ENCODE assay signal across 27 cellular contexts in the genomic region with DNA sequence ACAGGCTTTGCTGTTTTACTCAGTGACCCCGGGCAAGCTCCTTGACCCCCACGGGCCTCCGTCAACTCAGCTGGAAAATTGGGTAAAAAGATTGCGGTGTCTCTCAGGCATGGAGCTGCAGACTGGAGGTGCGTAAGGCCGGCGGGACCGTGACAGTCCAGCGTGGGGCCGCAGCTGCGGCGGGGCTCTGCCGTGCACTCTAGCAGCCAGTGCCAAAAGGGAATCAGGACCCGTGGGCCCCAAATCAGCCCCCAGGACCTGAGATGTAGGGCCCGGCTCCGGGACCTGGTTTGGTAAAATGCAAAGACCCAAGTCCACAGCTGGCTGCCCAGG.
"Had no signal": no experiment of that assay in that cellular context is flagged by ENCODE, and none has a peak within 500 bp of the region (broad histone marks: within the 10 kb centered on the region; RNA-seq: fewer than 3 reads in every experiment).

No MANE protein-coding gene starts in this region.

- H3K4me1 ChIP-seq: prostate gland, right lobe of liver, vagina had no signal

- H2AFZ ChIP-seq: hepatocyte had no signal

- ATAC-seq: heart right ventricle; natural killer cell; pancreas; right lobe of liver; stimulated activated memory B cell treated with anti-CD40 and anti-IgM and Interleukin-4, amounts not matched to agents 10 μg/mL and 1 μg/mL and 100 μg/mL, for 72 hours; stimulated activated naive CD8-positive, alpha-beta T cell treated with anti-CD3 and anti-CD28 coated beads, Interleukin-15, amount 100 ng/mL, for 72 hours had no signal

- H3K4me3 ChIP-seq: heart right ventricle, hepatocyte, left ventricle myocardium inferior, lung, pancreas, prostate gland, right lobe of liver, smooth muscle cell, testis, thyroid gland, transverse colon, upper lobe of left lung, vagina had no signal

- H3K4me2 ChIP-seq: smooth muscle cell had no signal

- H3K27ac ChIP-seq: heart right ventricle, hepatocyte, left ventricle myocardium inferior, pancreas, prostate gland, right lobe of liver, testis, thyroid gland, transverse colon, upper lobe of left lung, vagina had no signal

- H3K36me3 ChIP-seq: heart right ventricle, left ventricle myocardium inferior, pancreas, prostate gland, right lobe of liver, thyroid gland, transverse colon, upper lobe of left lung, vagina had no signal

- H3K27me3 ChIP-seq: hepatocyte, pancreas, right lobe of liver, testis, thyroid gland, upper lobe of left lung, vagina had no signal

- H3K9me3 Mint-ChIP-seq: mesothelial cell of epicardium; naive B cell; natural killer cell; stimulated activated memory B cell treated with anti-CD40 and anti-IgM and Interleukin-4, amounts not matched to agents 10 μg/mL and 1 μg/mL and 100 μg/mL, for 72 hours; stimulated activated naive CD8-positive, alpha-beta T cell treated with anti-CD3 and anti-CD28 coated beads, Interleukin-15, amount 100 ng/mL, for 72 hours had no signal

- H3K36me3 Mint-ChIP-seq: mesothelial cell of epicardium; naive B cell; natural killer cell; stimulated activated memory B cell treated with anti-CD40 and anti-IgM and Interleukin-4, amounts not matched to agents 10 μg/mL and 1 μg/mL and 100 μg/mL, for 72 hours had no signal

- H3K9me3 ChIP-seq: heart right ventricle, left ventricle myocardium inferior, pancreas, prostate gland, right lobe of liver, testis, thyroid gland, transverse colon, upper lobe of left lung, vagina had no signal

- H3K4me1 Mint-ChIP-seq: naive B cell; natural killer cell; stimulated activated memory B cell treated with anti-CD40 and anti-IgM and Interleukin-4, amounts not matched to agents 10 μg/mL and 1 μg/mL and 100 μg/mL, for 72 hours; stimulated activated naive CD8-positive, alpha-beta T cell treated with anti-CD3 and anti-CD28 coated beads, Interleukin-15, amount 100 ng/mL, for 72 hours had no signal

- H3K27ac Mint-ChIP-seq: mesothelial cell of epicardium; naive B cell; natural killer cell; stimulated activated memory B cell treated with anti-CD40 and anti-IgM and Interleukin-4, amounts not matched to agents 10 μg/mL and 1 μg/mL and 100 μg/mL, for 72 hours; stimulated activated naive CD8-positive, alpha-beta T cell treated with anti-CD3 and anti-CD28 coated beads, Interleukin-15, amount 100 ng/mL, for 72 hours had no signal

- DNase-seq: heart right ventricle; islet precursor cell; left ventricle myocardium inferior; mesendoderm; naive B cell; natural killer cell; pancreas; posterior cingulate gyrus; right lobe of liver; stimulated activated CD4-positive, alpha-beta T cell treated with anti-CD3 and anti-CD28 coated beads, Interleukin-1b, Interleukin-23, amount 100 ng/mL, for 48 hours; stimulated activated CD4-positive, alpha-beta T cell treated with anti-CD3 and anti-CD28 coated beads, Interleukin-2, amount 100 ng/mL, for 48 hours; stimulated activated CD4-positive, alpha-beta T cell treated with anti-CD3 and anti-CD28 coated beads, Interleukin-4, amount 100 ng/mL, for 4 hours; stimulated activated CD8-positive, alpha-beta memory T cell treated with anti-CD3 and anti-CD28 coated beads, Interleukin-4, amount 100 ng/mL, for 48 hours; stimulated activated naive CD4-positive, alpha-beta T cell treated with Interleukin-2 at 50 U/mL for 16 hours; stimulated activated naive CD8-positive, alpha-beta T cell treated with anti-CD3 and anti-CD28 coated beads, Interleukin-15, amount 100 ng/mL, for 72 hours; substantia nigra; testis; thyroid gland; transverse colon had no signal

- H3K4me3 Mint-ChIP-seq: mesothelial cell of epicardium; natural killer cell; stimulated activated memory B cell treated with anti-CD40 and anti-IgM and Interleukin-4, amounts not matched to agents 10 μg/mL and 1 μg/mL and 100 μg/mL, for 72 hours; stimulated activated naive CD8-positive, alpha-beta T cell treated with anti-CD3 and anti-CD28 coated beads, Interleukin-15, amount 100 ng/mL, for 72 hours had no signal
